Comparison of ENCODE assay signal across 2 cellular contexts in the genomic region with DNA sequence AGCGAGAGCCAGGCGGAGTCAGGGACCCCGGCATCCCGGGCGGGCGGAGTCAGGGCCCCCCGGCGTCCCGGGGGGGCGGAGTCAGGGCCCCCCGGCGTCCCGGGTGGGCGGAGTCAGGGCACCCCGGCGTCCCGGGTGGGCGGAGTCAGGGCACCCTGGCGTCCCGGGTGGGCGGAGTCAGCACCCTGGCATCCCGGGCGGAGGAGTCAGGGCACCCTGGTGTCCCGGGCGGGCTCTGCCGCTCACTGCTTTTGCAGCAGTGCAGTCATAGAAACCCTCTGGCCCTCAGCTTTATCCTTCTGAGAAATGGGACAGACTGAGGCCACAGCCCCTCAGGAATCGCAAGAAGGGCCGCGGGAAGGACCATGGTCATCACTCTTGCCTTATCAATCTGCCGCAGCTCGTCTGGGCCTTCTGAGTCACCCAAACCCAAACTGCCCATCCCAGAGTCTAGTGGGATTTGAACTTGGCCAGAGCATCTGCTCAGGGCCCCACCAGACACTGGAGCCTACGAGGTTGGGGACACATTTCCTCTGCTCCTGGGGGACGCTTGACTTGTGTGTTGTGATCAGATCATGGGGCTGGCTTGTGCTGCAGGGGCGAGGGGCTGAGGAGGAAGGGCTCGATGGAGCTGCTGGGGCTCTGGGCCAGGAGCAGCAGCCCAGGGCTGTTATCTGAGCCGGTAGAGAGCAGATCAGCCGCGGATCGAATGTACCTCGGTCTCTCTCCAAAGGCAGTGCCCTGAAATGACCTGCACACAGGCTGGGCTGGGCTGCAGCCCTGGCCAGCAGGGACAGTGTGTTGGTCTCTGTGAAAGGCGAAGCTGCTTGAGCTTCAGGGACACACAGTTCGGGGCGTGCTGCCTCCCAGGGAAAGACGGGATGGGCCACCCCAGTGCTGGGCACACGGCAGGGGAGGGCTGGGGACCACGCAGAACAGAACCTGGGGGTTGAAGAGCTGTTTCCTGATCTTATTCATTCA.
TF ChIP-seq lines count a peak whose summit lies in the region.

No MANE protein-coding gene starts in this region.

TF ChIP-seq in HepG2, 621 proteins besides CTCF, POLR2A, EP300 and RAD21 (continued from another document):
- TF ChIP-seq, protein P1, sequence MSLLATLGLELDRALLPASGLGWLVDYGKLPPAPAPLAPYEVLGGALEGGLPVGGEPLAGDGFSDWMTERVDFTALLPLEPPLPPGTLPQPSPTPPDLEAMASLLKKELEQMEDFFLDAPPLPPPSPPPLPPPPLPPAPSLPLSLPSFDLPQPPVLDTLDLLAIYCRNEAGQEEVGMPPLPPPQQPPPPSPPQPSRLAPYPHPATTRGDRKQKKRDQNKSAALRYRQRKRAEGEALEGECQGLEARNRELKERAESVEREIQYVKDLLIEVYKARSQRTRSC (CRISPR knock-in tag; IDR thresholded peaks at IDR 0.05; ENCODE audit: low read depth), result no peak
- peak; percentile 86; the same call in 1 of the 2 replicates for TF ChIP-seq ZNF441 (CRISPR knock-in tag; IDR thresholded peaks at IDR 0.05; ENCODE audit: borderline replicate concordance)
- TF ChIP-seq RAD51 (IDR thresholded peaks at IDR 0.05; ENCODE audit: borderline replicate concordance), result no peak
- TF ChIP-seq ZNF143 (CRISPR knock-in tag; IDR thresholded peaks at IDR 0.05), result no peak
- TF ChIP-seq, protein P2, sequence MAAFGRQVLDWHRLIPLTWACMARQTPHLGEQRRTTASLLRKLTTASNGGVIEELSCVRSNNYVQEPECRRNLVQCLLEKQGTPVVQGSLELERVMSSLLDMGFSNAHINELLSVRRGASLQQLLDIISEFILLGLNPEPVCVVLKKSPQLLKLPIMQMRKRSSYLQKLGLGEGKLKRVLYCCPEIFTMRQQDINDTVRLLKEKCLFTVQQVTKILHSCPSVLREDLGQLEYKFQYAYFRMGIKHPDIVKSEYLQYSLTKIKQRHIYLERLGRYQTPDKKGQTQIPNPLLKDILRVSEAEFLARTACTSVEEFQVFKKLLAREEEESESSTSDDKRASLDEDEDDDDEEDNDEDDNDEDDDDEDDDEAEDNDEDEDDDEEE (CRISPR knock-in tag; IDR thresholded peaks at IDR 0.05), result no peak
- 0 out of 2 replicates have a peak, but pooled peaks have one; percentile 11 for TF ChIP-seq RXRB (CRISPR knock-in tag; IDR thresholded peaks at IDR 0.05; ENCODE audit: borderline replicate concordance)
- TF ChIP-seq MTF2 (CRISPR knock-in tag; IDR thresholded peaks at IDR 0.05; ENCODE audit: borderline replicate concordance), result no peak

TF ChIP-seq in WTC11, 78 proteins besides CTCF, POLR2A, EP300 and RAD21 (continued from another document):
- TF ChIP-seq, protein P3, sequence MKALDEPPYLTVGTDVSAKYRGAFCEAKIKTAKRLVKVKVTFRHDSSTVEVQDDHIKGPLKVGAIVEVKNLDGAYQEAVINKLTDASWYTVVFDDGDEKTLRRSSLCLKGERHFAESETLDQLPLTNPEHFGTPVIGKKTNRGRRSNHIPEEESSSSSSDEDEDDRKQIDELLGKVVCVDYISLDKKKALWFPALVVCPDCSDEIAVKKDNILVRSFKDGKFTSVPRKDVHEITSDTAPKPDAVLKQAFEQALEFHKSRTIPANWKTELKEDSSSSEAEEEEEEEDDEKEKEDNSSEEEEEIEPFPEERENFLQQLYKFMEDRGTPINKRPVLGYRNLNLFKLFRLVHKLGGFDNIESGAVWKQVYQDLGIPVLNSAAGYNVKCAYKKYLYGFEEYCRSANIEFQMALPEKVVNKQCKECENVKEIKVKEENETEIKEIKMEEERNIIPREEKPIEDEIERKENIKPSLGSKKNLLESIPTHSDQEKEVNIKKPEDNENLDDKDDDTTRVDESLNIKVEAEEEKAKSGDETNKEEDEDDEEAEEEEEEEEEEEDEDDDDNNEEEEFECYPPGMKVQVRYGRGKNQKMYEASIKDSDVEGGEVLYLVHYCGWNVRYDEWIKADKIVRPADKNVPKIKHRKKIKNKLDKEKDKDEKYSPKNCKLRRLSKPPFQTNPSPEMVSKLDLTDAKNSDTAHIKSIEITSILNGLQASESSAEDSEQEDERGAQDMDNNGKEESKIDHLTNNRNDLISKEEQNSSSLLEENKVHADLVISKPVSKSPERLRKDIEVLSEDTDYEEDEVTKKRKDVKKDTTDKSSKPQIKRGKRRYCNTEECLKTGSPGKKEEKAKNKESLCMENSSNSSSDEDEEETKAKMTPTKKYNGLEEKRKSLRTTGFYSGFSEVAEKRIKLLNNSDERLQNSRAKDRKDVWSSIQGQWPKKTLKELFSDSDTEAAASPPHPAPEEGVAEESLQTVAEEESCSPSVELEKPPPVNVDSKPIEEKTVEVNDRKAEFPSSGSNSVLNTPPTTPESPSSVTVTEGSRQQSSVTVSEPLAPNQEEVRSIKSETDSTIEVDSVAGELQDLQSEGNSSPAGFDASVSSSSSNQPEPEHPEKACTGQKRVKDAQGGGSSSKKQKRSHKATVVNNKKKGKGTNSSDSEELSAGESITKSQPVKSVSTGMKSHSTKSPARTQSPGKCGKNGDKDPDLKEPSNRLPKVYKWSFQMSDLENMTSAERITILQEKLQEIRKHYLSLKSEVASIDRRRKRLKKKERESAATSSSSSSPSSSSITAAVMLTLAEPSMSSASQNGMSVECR (CRISPR knock-in tag; IDR thresholded peaks at IDR 0.05; ENCODE audit: borderline replicate concordance), result no peak
- TF ChIP-seq SP1 (CRISPR knock-in tag; conservative IDR thresholded peaks at IDR 0.05) (no peak), OVOL2 (CRISPR knock-in tag; IDR thresholded peaks at IDR 0.05; ENCODE audit: borderline replicate concordance) (no peak)
- TF ChIP-seq, protein P4, sequence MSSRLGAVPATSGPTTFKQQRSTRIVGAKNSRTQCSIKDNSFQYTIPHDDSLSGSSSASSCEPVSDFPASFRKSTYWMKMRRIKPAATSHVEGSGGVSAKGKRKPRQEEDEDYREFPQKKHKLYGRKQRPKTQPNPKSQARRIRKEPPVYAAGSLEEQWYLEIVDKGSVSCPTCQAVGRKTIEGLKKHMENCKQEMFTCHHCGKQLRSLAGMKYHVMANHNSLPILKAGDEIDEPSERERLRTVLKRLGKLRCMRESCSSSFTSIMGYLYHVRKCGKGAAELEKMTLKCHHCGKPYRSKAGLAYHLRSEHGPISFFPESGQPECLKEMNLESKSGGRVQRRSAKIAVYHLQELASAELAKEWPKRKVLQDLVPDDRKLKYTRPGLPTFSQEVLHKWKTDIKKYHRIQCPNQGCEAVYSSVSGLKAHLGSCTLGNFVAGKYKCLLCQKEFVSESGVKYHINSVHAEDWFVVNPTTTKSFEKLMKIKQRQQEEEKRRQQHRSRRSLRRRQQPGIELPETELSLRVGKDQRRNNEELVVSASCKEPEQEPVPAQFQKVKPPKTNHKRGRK (CRISPR knock-in tag; IDR thresholded peaks at IDR 0.05; ENCODE audit: borderline replicate concordance), result no peak
- TF ChIP-seq, protein P5, sequence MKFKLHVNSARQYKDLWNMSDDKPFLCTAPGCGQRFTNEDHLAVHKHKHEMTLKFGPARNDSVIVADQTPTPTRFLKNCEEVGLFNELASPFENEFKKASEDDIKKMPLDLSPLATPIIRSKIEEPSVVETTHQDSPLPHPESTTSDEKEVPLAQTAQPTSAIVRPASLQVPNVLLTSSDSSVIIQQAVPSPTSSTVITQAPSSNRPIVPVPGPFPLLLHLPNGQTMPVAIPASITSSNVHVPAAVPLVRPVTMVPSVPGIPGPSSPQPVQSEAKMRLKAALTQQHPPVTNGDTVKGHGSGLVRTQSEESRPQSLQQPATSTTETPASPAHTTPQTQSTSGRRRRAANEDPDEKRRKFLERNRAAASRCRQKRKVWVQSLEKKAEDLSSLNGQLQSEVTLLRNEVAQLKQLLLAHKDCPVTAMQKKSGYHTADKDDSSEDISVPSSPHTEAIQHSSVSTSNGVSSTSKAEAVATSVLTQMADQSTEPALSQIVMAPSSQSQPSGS (CRISPR knock-in tag; IDR thresholded peaks at IDR 0.05; ENCODE audit: borderline replicate concordance, low read depth), result no peak
